ENCODE assay signal across 8 cellular contexts in the genomic region with DNA sequence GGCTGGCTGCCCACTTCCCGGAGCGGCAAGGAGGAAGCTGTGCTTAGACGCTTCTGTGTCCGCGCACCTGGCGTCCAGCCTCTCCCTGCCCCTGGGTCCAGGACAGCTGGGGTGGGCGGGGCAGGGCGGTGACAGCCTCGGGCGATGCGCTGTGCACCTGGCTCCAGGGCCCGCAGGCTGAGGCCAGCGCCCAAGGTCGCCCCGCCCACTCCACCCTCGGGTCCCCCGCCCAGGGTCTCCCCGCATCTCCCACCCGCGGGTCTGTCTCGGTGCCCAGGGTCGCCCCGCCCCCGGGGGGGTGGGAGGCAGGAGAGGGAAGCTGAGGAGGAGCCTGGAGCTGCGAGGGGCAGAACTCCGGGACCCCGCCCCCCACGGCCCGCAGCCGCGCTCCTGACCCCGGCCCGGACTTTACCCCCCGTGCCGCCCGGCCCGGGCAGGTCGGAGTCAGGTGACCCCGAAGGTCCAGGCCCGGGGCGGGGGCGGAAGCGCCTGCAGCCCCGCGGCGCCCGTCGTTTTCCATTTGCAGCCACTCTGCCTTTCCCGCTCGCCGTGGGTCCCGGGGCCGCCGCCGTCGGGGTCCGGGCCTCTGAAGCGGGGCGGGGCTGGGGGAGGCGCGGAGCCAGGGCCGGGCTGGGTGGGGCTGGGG. TPM values are rescaled to one million over a fixed set of nuclear protein-coding genes. Genes with fewer than 3 reads are reported as not detected.
DNase-seq lines count a peak whose midpoint lies in the region; ATAC-seq and TF ChIP-seq lines count a peak whose summit lies in the region.

A gene with protein sequence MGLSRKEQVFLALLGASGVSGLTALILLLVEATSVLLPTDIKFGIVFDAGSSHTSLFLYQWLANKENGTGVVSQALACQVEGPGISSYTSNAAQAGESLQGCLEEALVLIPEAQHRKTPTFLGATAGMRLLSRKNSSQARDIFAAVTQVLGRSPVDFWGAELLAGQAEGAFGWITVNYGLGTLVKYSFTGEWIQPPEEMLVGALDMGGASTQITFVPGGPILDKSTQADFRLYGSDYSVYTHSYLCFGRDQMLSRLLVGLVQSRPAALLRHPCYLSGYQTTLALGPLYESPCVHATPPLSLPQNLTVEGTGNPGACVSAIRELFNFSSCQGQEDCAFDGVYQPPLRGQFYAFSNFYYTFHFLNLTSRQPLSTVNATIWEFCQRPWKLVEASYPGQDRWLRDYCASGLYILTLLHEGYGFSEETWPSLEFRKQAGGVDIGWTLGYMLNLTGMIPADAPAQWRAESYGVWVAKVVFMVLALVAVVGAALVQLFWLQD (minus strand): TSS at position 69 of the 646 bp plus-strand sequence. CDS start 3,072 bp downstream, outside the sequence.

- intact Hi-C loops in PC-9 (cut with micrococcal nuclease; ENCODE audit: unreplicated experiment), result no loop called here
- intact Hi-C loops in head of caudate nucleus (cut with DNase I), result no loop called here

- no peaks in the 10 kb centered on the region for H3K79me2 ChIP-seq in PC-9 (ENCODE audit: low read depth)
- no peaks in the 10 kb centered on the region for H3K79me2 ChIP-seq in neural cell (replicated peaks; ENCODE audit: insufficient read depth, low read length)

- H3K27ac ChIP-seq in PC-9 (no peak within 1 kb of the TSS), neural cell (ENCODE audit: low read length) (no peak within 1 kb of the TSS)

- H3K4me2 ChIP-seq in PC-9 (peak within 1 kb of the TSS; percentile 85), neural cell (ENCODE audit: low read length) (no peak within 1 kb of the TSS)

- POLR2A ChIA-PET in PC-9 (lab: Charles Lee; ENCODE audit: unreplicated experiment), result interaction anchor here (0.6 to 0.7 kb wide), 5 partner anchors 12 to 1018 kb away, joined by 3 to 14 read pairs (median 5); no protein-coding TSS in a partner anchor

- peak; percentile 21 for DNase-seq in activated CD8-positive, alpha-beta memory T cell treated with anti-CD3 and anti-CD28 coated beads, Interleukin-2, amount 50 U/mL, for 4 hours
- no peak for DNase-seq in activated CD8-positive, alpha-beta memory T cell treated with anti-CD3 and anti-CD28 coated beads, Interleukin-2, amount 50 U/mL, for 48 hours
- peak; percentile 73 to 91 for DNase-seq in PC-9
- DNase-seq in head of caudate nucleus, result no peak
- DNase-seq in GM13977 (ENCODE audit: low spot score), result no peak

- H3K9me2 ChIP-seq in PC-9 (ENCODE audit: insufficient read depth), result no peaks in the 10 kb centered on the region
- no peaks in the 10 kb centered on the region for H3K9me2 ChIP-seq in neural cell (ENCODE audit: insufficient read depth, low read length)

- H3K9me3 ChIP-seq in PC-9 (ENCODE audit: insufficient read depth, low read depth), result no peaks in the 10 kb centered on the region
- H3K9me3 ChIP-seq in neural cell (ENCODE audit: low read length), result no peaks in the 10 kb centered on the region

- TF ChIP-seq EP300 in neural cell (conservative IDR thresholded peaks at IDR 0.05; ENCODE audit: poor library complexity, severe bottlenecking), result no peak

- no peaks in the 10 kb centered on the region for H3K36me3 ChIP-seq in PC-9 (ENCODE audit: low read depth)
- H3K36me3 ChIP-seq in neural cell (ENCODE audit: insufficient read depth, low read length), result no peaks in the 10 kb centered on the region

- no peak for TF ChIP-seq RAD21 in neural cell (conservative IDR thresholded peaks at IDR 0.05)

- H3F3A ChIP-seq in PC-9 (ENCODE audit: insufficient read depth, low read depth), result peaks cover 24% of the 10 kb centered on the region
- H3F3A ChIP-seq in neural cell (ENCODE audit: insufficient read depth, low read length, poor library complexity, severe bottlenecking), result no peaks in the 10 kb centered on the region

- TF ChIP-seq CTCF in PC-9 (conservative IDR thresholded peaks at IDR 0.05) (no peak), neural cell (IDR thresholded peaks at IDR 0.05; ENCODE audit: poor library complexity, severe bottlenecking) (no peak), GM13977 (IDR thresholded peaks at IDR 0.05; ENCODE audit: extremely low read depth, insufficient read depth, missing control alignments) (no peak)

- no peaks in the 10 kb centered on the region for H3K27me3 ChIP-seq in PC-9 (ENCODE audit: insufficient read depth, low read depth)
- H3K27me3 ChIP-seq in neural cell (ENCODE audit: insufficient read depth, low read depth, low read length), result peaks cover 10% of the 10 kb centered on the region

- no peak within 1 kb of the TSS for H3K9ac ChIP-seq in neural cell (ENCODE audit: low read length)

- no TSS peak for BruUV-seq in PC-9 (replicated peaks; lab: Mats Ljungman, UMichigan)

- H3K4me1 ChIP-seq in PC-9 (replicated peaks; ENCODE audit: insufficient read depth), result peaks cover 25% of the 10 kb centered on the region

- peak; percentile 14 for ATAC-seq in esophagus mucosa
- ATAC-seq in GM18519 (IDR thresholded peaks at IDR 0.05; ENCODE audit: low FRiP score, unreplicated experiment), result no peak

- H2AFZ ChIP-seq in PC-9, result peak within 1 kb of the TSS; percentile 58; the same call in 1 of the 2 replicates
- no peak within 1 kb of the TSS for H2AFZ ChIP-seq in neural cell (ENCODE audit: low read depth, low read length)

- CTCF ChIA-PET in PC-9 (lab: Charles Lee), result interaction anchor here (0.6 to 1.2 kb wide), 4 partner anchors 18 to 164 kb away, joined by 5 to 17 read pairs (median 8); a partner anchor contains a TSS

- peak within 1 kb of the TSS; percentile 63 for H3K4me3 ChIP-seq in PC-9
- peak within 1 kb of the TSS; percentile 53 for H3K4me3 ChIP-seq in neural cell (ENCODE audit: low read length)

- H4K20me1 ChIP-seq in PC-9 (ENCODE audit: insufficient read depth), result 0 out of 2 replicates have a peak, but pooled peaks cover 3% of the 10 kb centered on the region
- no peaks in the 10 kb centered on the region for H4K20me1 ChIP-seq in neural cell (ENCODE audit: insufficient read depth)

- in situ Hi-C loops in GM13977 (cut with MboI; ENCODE audit: low pct_unique_long_range_greater_than_20kb, low sequenced_read_pairs, unreplicated experiment), result no loop called here

TF ChIP-seq in neural cell, 6 proteins besides CTCF, POLR2A, EP300 and RAD21:
- TF ChIP-seq SMC3 (conservative IDR thresholded peaks at IDR 0.05; ENCODE audit: poor library complexity) (no peak), POLR2AphosphoS5 (IDR thresholded peaks at IDR 0.05) (no peak), TAF1 (IDR thresholded peaks at IDR 0.05; ENCODE audit: low read depth) (no peak), EZH2 (IDR thresholded peaks at IDR 0.05; ENCODE audit: borderline replicate concordance, insufficient read depth, low read length, poor library complexity, severe bottlenecking) (no peak), MXI1 (conservative IDR thresholded peaks at IDR 0.05; ENCODE audit: poor library complexity, severe bottlenecking) (no peak)
- TF ChIP-seq, protein P1, sequence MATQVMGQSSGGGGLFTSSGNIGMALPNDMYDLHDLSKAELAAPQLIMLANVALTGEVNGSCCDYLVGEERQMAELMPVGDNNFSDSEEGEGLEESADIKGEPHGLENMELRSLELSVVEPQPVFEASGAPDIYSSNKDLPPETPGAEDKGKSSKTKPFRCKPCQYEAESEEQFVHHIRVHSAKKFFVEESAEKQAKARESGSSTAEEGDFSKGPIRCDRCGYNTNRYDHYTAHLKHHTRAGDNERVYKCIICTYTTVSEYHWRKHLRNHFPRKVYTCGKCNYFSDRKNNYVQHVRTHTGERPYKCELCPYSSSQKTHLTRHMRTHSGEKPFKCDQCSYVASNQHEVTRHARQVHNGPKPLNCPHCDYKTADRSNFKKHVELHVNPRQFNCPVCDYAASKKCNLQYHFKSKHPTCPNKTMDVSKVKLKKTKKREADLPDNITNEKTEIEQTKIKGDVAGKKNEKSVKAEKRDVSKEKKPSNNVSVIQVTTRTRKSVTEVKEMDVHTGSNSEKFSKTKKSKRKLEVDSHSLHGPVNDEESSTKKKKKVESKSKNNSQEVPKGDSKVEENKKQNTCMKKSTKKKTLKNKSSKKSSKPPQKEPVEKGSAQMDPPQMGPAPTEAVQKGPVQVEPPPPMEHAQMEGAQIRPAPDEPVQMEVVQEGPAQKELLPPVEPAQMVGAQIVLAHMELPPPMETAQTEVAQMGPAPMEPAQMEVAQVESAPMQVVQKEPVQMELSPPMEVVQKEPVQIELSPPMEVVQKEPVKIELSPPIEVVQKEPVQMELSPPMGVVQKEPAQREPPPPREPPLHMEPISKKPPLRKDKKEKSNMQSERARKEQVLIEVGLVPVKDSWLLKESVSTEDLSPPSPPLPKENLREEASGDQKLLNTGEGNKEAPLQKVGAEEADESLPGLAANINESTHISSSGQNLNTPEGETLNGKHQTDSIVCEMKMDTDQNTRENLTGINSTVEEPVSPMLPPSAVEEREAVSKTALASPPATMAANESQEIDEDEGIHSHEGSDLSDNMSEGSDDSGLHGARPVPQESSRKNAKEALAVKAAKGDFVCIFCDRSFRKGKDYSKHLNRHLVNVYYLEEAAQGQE (IDR thresholded peaks at IDR 0.05; ENCODE audit: borderline replicate concordance), result no peak

RNA-seq across cellular contexts. Expression of the gene that starts here (rescaled TPM):
- total RNA-seq in PC-9 (2021), result 5.4 and 5.9 TPM in 2 replicates
- not detected for total RNA-seq in esophagus mucosa
- not detected in 2 replicates for polyA plus RNA-seq in neural cell
- polyA minus RNA-seq in neural cell, result not detected in 2 replicates

Comparison
In these comparisons a context has a peak if more than half of its experiments do, and no peak if none do; other contexts are left out.
1. DNase-seq: peak in activated CD8-positive, alpha-beta memory T cell treated with anti-CD3 and anti-CD28 coated beads, Interleukin-2, amount 50 U/mL, for 4 hours (single experiment) and PC-9 (2 of 2); none in activated CD8-positive, alpha-beta memory T cell treated with anti-CD3 and anti-CD28 coated beads, Interleukin-2, amount 50 U/mL, for 48 hours (single experiment), head of caudate nucleus (0 of 42) and GM13977 (single experiment).
2. Peak in ATAC-seq in esophagus mucosa; RNA of the gene not detected or under 1 TPM.